ENCODE assay signal across 20 cellular contexts in genomic region chrX:154000051-154000450, GRCh38. TPM values are rescaled to one million over a fixed set of nuclear protein-coding genes. Genes with fewer than 3 reads are reported as not detected.
DNase-seq lines count a peak whose midpoint lies in the region; ATAC-seq and TF ChIP-seq lines count a peak whose summit lies in the region.
"Had no signal": no experiment of that assay in that cellular context is flagged by ENCODE, and none has a peak within 500 bp of the region (broad histone marks: within the 10 kb centered on the region; RNA-seq: fewer than 3 reads in every experiment).

No MANE protein-coding gene starts in this region.

- POLR2A ChIA-PET in SK-N-SH (lab: Yijun Ruan, JAX): interaction anchor here (0.6 kb wide), 1 partner anchor 237 kb away, joined by 3 read pairs; no protein-coding TSS in a partner anchor
- POLR2A ChIA-PET in WTC11 (lab: Charles Lee): interaction anchor here (0.7 kb wide), 1 partner anchor 191 kb away, joined by 3 read pairs; no protein-coding TSS in a partner anchor

- H3K9ac ChIP-seq in SK-N-SH: no peak overlapping the region

- H3K27me3 Mint-ChIP-seq in WTC11 (ENCODE audit: low read depth): no peaks in the 10 kb centered on the region
- H3K27me3 Mint-ChIP-seq: activated naive CD8-positive, alpha-beta T cell treated with anti-CD3 and anti-CD28 coated beads, Interleukin-2, amount 50 U/mL, for 24 hours had no signal

- no peaks in the 10 kb centered on the region for H3F3A ChIP-seq in SK-N-SH (replicated peaks; ENCODE audit: insufficient read depth)

- no peaks in the 10 kb centered on the region for H3K9me2 ChIP-seq in SK-N-SH

- DNase-seq in SK-N-SH: no peak
- no peak for DNase-seq in WTC11 (ENCODE audit: low spot score)
- no peak for DNase-seq in lower lobe of right lung
- DNase-seq in upper lobe of right lung: no peak
- DNase-seq in middle frontal gyrus (ENCODE audit: extremely low spot score, low spot score): no peak
- no peak for DNase-seq in foreskin fibroblast
- DNase-seq: ACHN; activated CD4-positive, CD25-positive, alpha-beta regulatory T cell; activated CD8-positive, alpha-beta memory T cell treated with anti-CD3 and anti-CD28 coated beads for 24 hours; activated naive CD8-positive, alpha-beta T cell treated with anti-CD3 and anti-CD28 coated beads, Interleukin-2, amount 50 U/mL, for 24 hours; caudate nucleus; effector CD4-positive, alpha-beta T cell; gastrocnemius medialis; NCI-H2029 treated with DMSO at 0.1 percent for 48 hours; NCI-H526 treated with DMSO at 0.1 percent for 48 hours; sigmoid colon had no signal

- H3K27me3 ChIP-seq in SK-N-SH (ENCODE audit: insufficient read depth) (0 out of 2 replicates have a peak, but pooled peaks cover 4% of the 10 kb centered on the region), lower lobe of right lung (ENCODE audit: low read depth) (no peaks in the 10 kb centered on the region), upper lobe of right lung (no peaks in the 10 kb centered on the region)
- H3K27me3 ChIP-seq: gastrocnemius medialis, sigmoid colon had no signal

- H3K27ac ChIP-seq in SK-N-SH (ENCODE audit: low read depth in 2 of 2, low read length in 1 of 2): no peak overlapping the region
- no peak overlapping the region for H3K27ac ChIP-seq in lower lobe of right lung
- no peak overlapping the region for H3K27ac ChIP-seq in upper lobe of right lung
- H3K27ac ChIP-seq: gastrocnemius medialis, sigmoid colon had no signal

- H3K9me3 ChIP-seq in SK-N-SH: no peaks in the 10 kb centered on the region
- no peaks in the 10 kb centered on the region for H3K9me3 ChIP-seq in lower lobe of right lung
- no peaks in the 10 kb centered on the region for H3K9me3 ChIP-seq in upper lobe of right lung
- H3K9me3 ChIP-seq: gastrocnemius medialis, sigmoid colon had no signal

- H4K20me1 ChIP-seq in SK-N-SH (ENCODE audit: insufficient read depth): no peaks in the 10 kb centered on the region

- H3K4me3 Mint-ChIP-seq in WTC11: no peak overlapping the region
- H3K4me3 Mint-ChIP-seq: activated naive CD8-positive, alpha-beta T cell treated with anti-CD3 and anti-CD28 coated beads, Interleukin-2, amount 50 U/mL, for 24 hours; activated T-helper 1 cell treated with anti-CD3 and anti-CD28 coated beads, Interleukin-12 subunit alpha, Interleukin-12 subunit beta, Interleukin-2, Interleukin-4 antibody, amounts not matched to agents 30 ng/mL and 10 ng/mL and 1 ng/mL, durations not matched to agents 14 hours and 24 hours and 36 hours; T-helper 1 cell treated with Interleukin-12 subunit alpha and Interleukin-12 subunit beta and Interleukin-4 antibody, amounts not matched to agents 30 μg/mL and 1 μg/mL, for 36 hours had no signal

- intact Hi-C loops in lower lobe of right lung (cut with DNase I): no loop called here
- intact Hi-C loops in upper lobe of right lung (cut with DNase I): no loop called here

- H3K79me2 ChIP-seq in SK-N-SH (ENCODE audit: insufficient read depth): no peaks in the 10 kb centered on the region

- TF ChIP-seq RAD21 in SK-N-SH (IDR thresholded peaks at IDR 0.05; ENCODE audit: low read length): no peak

- H2AFZ ChIP-seq in SK-N-SH (ENCODE audit: low read depth): no peak overlapping the region

- no peak overlapping the region for H3K27ac Mint-ChIP-seq in WTC11
- H3K27ac Mint-ChIP-seq: activated naive CD8-positive, alpha-beta T cell treated with anti-CD3 and anti-CD28 coated beads, Interleukin-2, amount 50 U/mL, for 24 hours; activated T-helper 1 cell treated with anti-CD3 and anti-CD28 coated beads, Interleukin-12 subunit alpha, Interleukin-12 subunit beta, Interleukin-2, Interleukin-4 antibody, amounts not matched to agents 30 ng/mL and 10 ng/mL and 1 ng/mL, durations not matched to agents 14 hours and 24 hours and 36 hours; T-helper 1 cell treated with Interleukin-12 subunit alpha and Interleukin-12 subunit beta and Interleukin-4 antibody, amounts not matched to agents 30 μg/mL and 1 μg/mL, for 36 hours had no signal

- H3K36me3 ChIP-seq in SK-N-SH (replicated peaks in 1 of 2; ENCODE audit: control insufficient read depth in 1 of 2, insufficient read depth in 2 of 2, low read length in 1 of 2) (no peaks in the 10 kb centered on the region), lower lobe of right lung (no peaks in the 10 kb centered on the region), upper lobe of right lung (no peaks in the 10 kb centered on the region)
- H3K36me3 ChIP-seq: gastrocnemius medialis, sigmoid colon had no signal

- CTCF ChIA-PET in SK-N-SH (lab: Yijun Ruan, JAX) (interaction anchor here (6.0 kb wide), 1 partner anchor 13 kb away, joined by 43 read pairs; no protein-coding TSS in a partner anchor), WTC11 (lab: Charles Lee) (interaction anchor here (0.6 to 2.6 kb wide), 4 partner anchors 13 to 292 kb away, joined by 4 to 9 read pairs (median 4); no protein-coding TSS in a partner anchor)

- TF ChIP-seq CTCF in SK-N-SH (IDR thresholded peaks at IDR 0.05) (no peak), WTC11 (IDR thresholded peaks at IDR 0.05) (no peak), lower lobe of right lung (IDR thresholded peaks at IDR 0.05) (no peak), upper lobe of right lung (IDR thresholded peaks at IDR 0.05) (no peak), foreskin fibroblast (IDR thresholded peaks at IDR 0.05; ENCODE audit: low read depth, low read length) (no peak)

- ATAC-seq in SK-N-SH treated with all-trans-retinoic acid at 6 μM for 48 hours: no peak
- ATAC-seq in WTC11: peak; percentile 75
- peak; percentile 74 to 83 for ATAC-seq in lower lobe of right lung
- peak; percentile 80 for ATAC-seq in upper lobe of right lung
- ATAC-seq in GM21576 (IDR thresholded peaks at IDR 0.05; ENCODE audit: unreplicated experiment): no peak
- ATAC-seq: activated naive CD8-positive, alpha-beta T cell treated with anti-CD3 and anti-CD28 coated beads, Interleukin-2, amount 50 U/mL, for 24 hours had no signal

- no peaks in the 10 kb centered on the region for H3K36me3 Mint-ChIP-seq in WTC11

- H3K4me1 ChIP-seq in SK-N-SH (ENCODE audit: control insufficient read depth in 1 of 2, insufficient read depth in 2 of 2, low read depth in 1 of 2, low read length in 1 of 2): peaks cover 5 to 6% of the 10 kb centered on the region in 2 experiments; a peak in 2 of 4 replicates
- no peaks in the 10 kb centered on the region for H3K4me1 ChIP-seq in lower lobe of right lung
- no peaks in the 10 kb centered on the region for H3K4me1 ChIP-seq in upper lobe of right lung
- H3K4me1 ChIP-seq: gastrocnemius medialis had no signal

- no peak for TF ChIP-seq EP300 in SK-N-SH (IDR thresholded peaks at IDR 0.05; ENCODE audit: borderline replicate concordance in 1 of 2, low read depth in 1 of 2, low read length in 1 of 2)

- WGBS in SK-N-SH (ENCODE audit: low lambda C conversion rate): 76% methylated on average over 5 of the region's 5 CpGs

- H3K4me1 Mint-ChIP-seq in WTC11: peaks cover 10% of the 10 kb centered on the region

- 0 out of 2 replicates have a peak overlapping the region, but pooled peaks have one; percentile 24 for H3K4me2 ChIP-seq in SK-N-SH

- H3K4me3 ChIP-seq in SK-N-SH (ENCODE audit: low read depth in 2 of 2, low read length in 1 of 2) (no peak overlapping the region), lower lobe of right lung (no peak overlapping the region), upper lobe of right lung (peak overlapping the region; percentile 3), foreskin fibroblast (ENCODE audit: low read depth in 1 of 2, low read length in 2 of 2) (no peak overlapping the region)
- H3K4me3 ChIP-seq: gastrocnemius medialis, sigmoid colon had no signal

- H3K9me3 Mint-ChIP-seq in WTC11: no peaks in the 10 kb centered on the region
- H3K9me3 Mint-ChIP-seq: activated naive CD8-positive, alpha-beta T cell treated with anti-CD3 and anti-CD28 coated beads, Interleukin-2, amount 50 U/mL, for 24 hours; activated T-helper 1 cell treated with anti-CD3 and anti-CD28 coated beads, Interleukin-12 subunit alpha, Interleukin-12 subunit beta, Interleukin-2, Interleukin-4 antibody, amounts not matched to agents 30 ng/mL and 10 ng/mL and 1 ng/mL, durations not matched to agents 14 hours and 24 hours and 36 hours; T-helper 1 cell treated with Interleukin-12 subunit alpha and Interleukin-12 subunit beta and Interleukin-4 antibody, amounts not matched to agents 30 μg/mL and 1 μg/mL, for 36 hours had no signal

TF ChIP-seq in SK-N-SH, 30 proteins besides CTCF, POLR2A, EP300 and RAD21 (continues in another document):
- TF ChIP-seq MXI1 (IDR thresholded peaks at IDR 0.05; ENCODE audit: low read depth, low read length): no peak
- no peak for TF ChIP-seq RFX5 (IDR thresholded peaks at IDR 0.05; ENCODE audit: low read length)
- no peak for TF ChIP-seq GABPA (IDR thresholded peaks at IDR 0.05; ENCODE audit: low read depth)
- no peak for TF ChIP-seq RCOR1 (IDR thresholded peaks at IDR 0.05; ENCODE audit: low read length)

TF ChIP-seq in SK-N-SH treated with all-trans-retinoic acid at 6 μM for 48 hours, 23 proteins besides CTCF, POLR2A, EP300 and RAD21 (continues in another document):
- TF ChIP-seq GLIS3 (CRISPR knock-in tag; IDR thresholded peaks at IDR 0.05): no peak
- TF ChIP-seq ZNF8 (CRISPR knock-in tag; IDR thresholded peaks at IDR 0.05): no peak
- TF ChIP-seq OSR1 (CRISPR knock-in tag; IDR thresholded peaks at IDR 0.05): no peak
- no peak for TF ChIP-seq SNAI2 (CRISPR knock-in tag; IDR thresholded peaks at IDR 0.05)

RNA-seq across cellular contexts. Expression of gene IRAK1, which starts 19.7 kb away (rescaled TPM):
- 66.1 and 68.5 TPM in 2 replicates for polyA plus RNA-seq in SK-N-SH (2012; rRNA removed)
- polyA plus RNA-seq in SK-N-SH (2012; cell fraction: cytosol; rRNA removed): 41.1 and 61.6 TPM in 2 replicates
- 108 and 160 TPM in 2 replicates for polyA plus RNA-seq in SK-N-SH (2012; cell fraction: nucleus; rRNA removed)
- total RNA-seq in WTC11 (2021) (32.1 to 48.0 TPM (median 45.2 TPM) in 3 replicates), lower lobe of right lung (73.1 TPM), upper lobe of right lung (89.4 TPM)

RNA-seq across cellular contexts. Expression of gene TMEM187, which starts 27.5 kb away (rescaled TPM):
- polyA plus RNA-seq in SK-N-SH (2012; rRNA removed): 9.4 and 10.9 TPM in 2 replicates
- polyA plus RNA-seq in SK-N-SH (2012; cell fraction: cytosol; rRNA removed): 4.6 and 6.8 TPM in 2 replicates
- 7.8 and 9.4 TPM in 2 replicates for polyA plus RNA-seq in SK-N-SH (2012; cell fraction: nucleus; rRNA removed)
- total RNA-seq in WTC11 (2021): 8.4 to 12.3 TPM (median 10.1 TPM) in 3 replicates
- 7.6 TPM for total RNA-seq in lower lobe of right lung
- total RNA-seq in upper lobe of right lung: 9.0 TPM

RNA-seq across cellular contexts. Expression of gene HCFC1, which starts 28.4 kb away (rescaled TPM):
- 4.7 and 9.5 TPM in 2 replicates for polyA plus RNA-seq in SK-N-SH (2012; rRNA removed)
- polyA plus RNA-seq in SK-N-SH (2012; cell fraction: cytosol; rRNA removed): 5.9 and 8.1 TPM in 2 replicates
- polyA plus RNA-seq in SK-N-SH (2012; cell fraction: nucleus; rRNA removed): 27.0 and 39.1 TPM in 2 replicates
- total RNA-seq in WTC11 (2021): 121 to 130 TPM (median 125 TPM) in 3 replicates
- 48.4 TPM for total RNA-seq in lower lobe of right lung
- 47.5 TPM for total RNA-seq in upper lobe of right lung

RNA-seq across cellular contexts. Expression of gene RENBP, which starts 55.6 kb away (rescaled TPM):
- polyA plus RNA-seq in SK-N-SH (2012; rRNA removed): 0.90 and 1.0 TPM in 2 replicates
- 0.45 and 0.56 TPM in 2 replicates for polyA plus RNA-seq in SK-N-SH (2012; cell fraction: cytosol; rRNA removed)
- polyA plus RNA-seq in SK-N-SH (2012; cell fraction: nucleus; rRNA removed): 3.0 and 3.2 TPM in 2 replicates
- total RNA-seq in WTC11 (2021) (14.0 to 18.6 TPM (median 16.2 TPM) in 3 replicates), lower lobe of right lung (57.0 TPM), upper lobe of right lung (46.4 TPM)

Comparison
In these comparisons a context has a peak if more than half of its experiments do, and no peak if none do; other contexts are left out.
1. ATAC-seq: peak in WTC11 (single experiment), lower lobe of right lung (2 of 2) and upper lobe of right lung (single experiment); none in SK-N-SH treated with all-trans-retinoic acid at 6 μM for 48 hours (single experiment) and GM21576 (single experiment).